Comparison of ENCODE assay signal across 15 cellular contexts in the genomic region with DNA sequence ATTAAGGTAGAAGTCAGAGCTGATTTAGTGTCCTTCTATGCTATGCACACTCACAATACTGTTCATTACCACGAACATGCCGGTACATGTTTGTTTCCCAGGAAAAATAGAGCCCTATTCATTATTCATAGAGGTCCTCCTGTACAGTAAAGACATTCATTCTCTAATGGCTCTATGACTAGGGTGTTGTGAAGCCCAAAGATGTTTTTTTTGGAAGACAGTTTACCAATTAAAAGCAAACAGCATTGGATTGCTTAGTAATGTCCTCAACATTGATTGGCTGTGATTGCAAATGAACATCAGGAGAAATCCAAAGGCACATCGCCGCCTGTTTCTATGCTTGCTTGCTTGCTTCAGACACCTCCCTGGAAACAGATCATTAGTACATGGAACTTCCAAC. TPM values are rescaled to one million over a fixed set of nuclear protein-coding genes. Genes with fewer than 3 reads are reported as not detected.
DNase-seq lines count a peak whose midpoint lies in the region; ATAC-seq, FAIRE-seq and TF ChIP-seq lines count a peak whose summit lies in the region.
"Had no signal": no experiment of that assay in that cellular context is flagged by ENCODE, and none has a peak within 500 bp of the region (broad histone marks: within the 10 kb centered on the region; RNA-seq: fewer than 3 reads in every experiment).

No MANE protein-coding gene starts in this region.

- no peak for TF ChIP-seq CTCF in type B pancreatic cell (conservative IDR thresholded peaks at IDR 0.05)

- FAIRE-seq in RCC 7860 (lab: Jason Lieb, UNC) = no peak

- no peaks in the 10 kb centered on the region for H3K9me3 Mint-ChIP-seq in type B pancreatic cell
- H3K9me3 Mint-ChIP-seq: activated naive CD4-positive, alpha-beta T cell treated with anti-CD3 and anti-CD28 coated beads, Interleukin-2, amount 10 ng/mL, durations not matched to agents 7 days and 5 days had no signal

- H3K36me3 Mint-ChIP-seq in type B pancreatic cell (no peaks in the 10 kb centered on the region), T-helper 17 cell (ENCODE audit: low read depth) (no peaks in the 10 kb centered on the region)
- H3K36me3 Mint-ChIP-seq: activated CD8-positive, alpha-beta memory T cell treated with anti-CD3 and anti-CD28 coated beads, Interleukin-2, amount 10 ng/mL, durations not matched to agents 7 days and 5 days; activated naive CD4-positive, alpha-beta T cell treated with anti-CD3 and anti-CD28 coated beads, Interleukin-2, amount 10 ng/mL, durations not matched to agents 7 days and 5 days had no signal

- DNase-seq in left cardiac atrium = no peak
- no peak for DNase-seq in Right ventricle myocardium superior
- DNase-seq in NCI-H526 (lab: John Stamatoyannopoulos, UW) = peak; percentile 66 to 69
- peak; percentile 45 for DNase-seq in epithelial cell of prostate (ENCODE audit: low read depth, low spot score)
- no peak for DNase-seq in type B pancreatic cell (ENCODE audit: extremely low spot score, unreplicated experiment)
- DNase-seq in RCC 7860 (ENCODE audit: low spot score) = no peak
- no peak for DNase-seq in activated effector memory CD4-positive, alpha-beta T cell treated with Interleukin-2 at 50 U/mL for 16 hours
- DNase-seq in T-helper 17 cell = no peak
- DNase-seq: activated CD8-positive, alpha-beta memory T cell treated with anti-CD3 and anti-CD28 coated beads, Interleukin-2, amount 10 ng/mL, durations not matched to agents 7 days and 5 days; activated naive CD4-positive, alpha-beta T cell treated with anti-CD3 and anti-CD28 coated beads, Interleukin-2, amount 10 ng/mL, durations not matched to agents 7 days and 5 days; COR-L47; heart left ventricle; NCI-H2029 treated with DMSO at 0.1 percent for 48 hours; posterior cingulate gyrus; spleen had no signal

- H3K27ac ChIP-seq in epithelial cell of prostate = no peak overlapping the region
- H3K27ac ChIP-seq: heart left ventricle, spleen had no signal

- intact Hi-C loops in left cardiac atrium (cut with DNase I) (no loop called here), Right ventricle myocardium superior (cut with DNase I) (no loop called here)

- ATAC-seq in left cardiac atrium (peak; percentile 19 to 22), Right ventricle myocardium superior (ENCODE audit: poor library complexity) (no peak), T-helper 17 cell (no peak)
- ATAC-seq: activated CD8-positive, alpha-beta memory T cell treated with anti-CD3 and anti-CD28 coated beads, Interleukin-2, amount 10 ng/mL, durations not matched to agents 7 days and 5 days; heart left ventricle had no signal

- H3K27ac Mint-ChIP-seq in type B pancreatic cell (peak overlapping the region; percentile 21), T-helper 17 cell (no peak overlapping the region)
- H3K27ac Mint-ChIP-seq: activated CD8-positive, alpha-beta memory T cell treated with anti-CD3 and anti-CD28 coated beads, Interleukin-2, amount 10 ng/mL, durations not matched to agents 7 days and 5 days; activated naive CD4-positive, alpha-beta T cell treated with anti-CD3 and anti-CD28 coated beads, Interleukin-2, amount 10 ng/mL, durations not matched to agents 7 days and 5 days had no signal

- no peaks in the 10 kb centered on the region for H3K9me3 ChIP-seq in T-helper 17 cell (ENCODE audit: control insufficient read depth, low read length, poor library complexity, severe bottlenecking)
- H3K9me3 ChIP-seq: heart left ventricle, spleen had no signal

- H3K27me3 Mint-ChIP-seq in type B pancreatic cell = no peaks in the 10 kb centered on the region
- H3K27me3 Mint-ChIP-seq in T-helper 17 cell = no peaks in the 10 kb centered on the region
- H3K27me3 Mint-ChIP-seq: activated CD8-positive, alpha-beta memory T cell treated with anti-CD3 and anti-CD28 coated beads, Interleukin-2, amount 10 ng/mL, durations not matched to agents 7 days and 5 days; activated naive CD4-positive, alpha-beta T cell treated with anti-CD3 and anti-CD28 coated beads, Interleukin-2, amount 10 ng/mL, durations not matched to agents 7 days and 5 days had no signal

- H3K4me3 Mint-ChIP-seq in type B pancreatic cell = no peak overlapping the region
- no peak overlapping the region for H3K4me3 Mint-ChIP-seq in T-helper 17 cell
- H3K4me3 Mint-ChIP-seq: activated CD8-positive, alpha-beta memory T cell treated with anti-CD3 and anti-CD28 coated beads, Interleukin-2, amount 10 ng/mL, durations not matched to agents 7 days and 5 days; activated naive CD4-positive, alpha-beta T cell treated with anti-CD3 and anti-CD28 coated beads, Interleukin-2, amount 10 ng/mL, durations not matched to agents 7 days and 5 days had no signal

- H3K4me1 Mint-ChIP-seq in type B pancreatic cell (ENCODE audit: unreplicated experiment) = peaks cover 6% of the 10 kb centered on the region
- no peaks in the 10 kb centered on the region for H3K4me1 Mint-ChIP-seq in T-helper 17 cell
- H3K4me1 Mint-ChIP-seq: activated CD8-positive, alpha-beta memory T cell treated with anti-CD3 and anti-CD28 coated beads, Interleukin-2, amount 10 ng/mL, durations not matched to agents 7 days and 5 days; activated naive CD4-positive, alpha-beta T cell treated with anti-CD3 and anti-CD28 coated beads, Interleukin-2, amount 10 ng/mL, durations not matched to agents 7 days and 5 days had no signal

RNA-seq across cellular contexts. Expression of gene GPC6, which starts 8.9 kb away (rescaled TPM):
- total RNA-seq in left cardiac atrium (1 to 10 TPM; 2.8 to 5.4 TPM), Right ventricle myocardium superior (3.3 TPM), type B pancreatic cell (ENCODE audit: low replicate concordance) (8.4 and 30.5 TPM in 2 replicates), T-helper 17 cell (not detected)
- total RNA-seq: activated CD8-positive, alpha-beta memory T cell treated with anti-CD3 and anti-CD28 coated beads, Interleukin-2, amount 10 ng/mL, durations not matched to agents 7 days and 5 days had no signal

Comparison
In these comparisons a context has a peak if more than half of its experiments do, and no peak if none do; other contexts are left out.
1. ATAC-seq: peak in left cardiac atrium (2 of 2); none in Right ventricle myocardium superior (single experiment) and T-helper 17 cell (single experiment).
2. DNase-seq: peak in NCI-H526 (2 of 2) and epithelial cell of prostate (single experiment); none in left cardiac atrium (single experiment), Right ventricle myocardium superior (single experiment), type B pancreatic cell (single experiment), RCC 7860 (single experiment), activated effector memory CD4-positive, alpha-beta T cell treated with Interleukin-2 at 50 U/mL for 16 hours (single experiment) and T-helper 17 cell (0 of 3).